ENCODE assay signal across 19 cellular contexts in the genomic region with DNA sequence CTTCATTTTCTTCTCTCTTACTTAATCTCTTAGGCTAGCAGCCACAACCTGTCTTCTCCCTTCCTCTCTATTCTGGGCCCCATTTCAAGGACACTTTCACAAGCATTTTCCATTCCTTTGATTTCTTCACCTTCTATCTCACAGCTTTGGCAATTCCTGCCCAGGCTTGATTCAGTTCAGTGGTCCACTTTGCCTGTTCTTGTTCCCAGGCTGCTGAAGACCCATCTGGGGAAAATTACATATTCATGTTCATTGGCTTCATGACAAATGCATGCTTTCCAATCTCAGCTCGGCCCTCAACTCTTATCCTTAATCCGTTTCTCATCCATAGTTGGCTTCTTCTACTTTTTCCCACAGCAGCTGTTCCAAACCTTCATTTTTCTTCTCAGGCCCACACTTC. TPM values are rescaled to one million over a fixed set of nuclear protein-coding genes. Genes with fewer than 3 reads are reported as not detected.
"Had no signal": no experiment of that assay in that cellular context is flagged by ENCODE, and none has a peak within 500 bp of the region (broad histone marks: within the 10 kb centered on the region; RNA-seq: fewer than 3 reads in every experiment).

No MANE protein-coding gene starts in this region.

- H2AFZ ChIP-seq: parathyroid adenoma had no signal

- H3K9ac ChIP-seq: parathyroid adenoma had no signal

- H3K4me1 ChIP-seq: heart right ventricle, parathyroid adenoma, suprapubic skin, transverse colon, vagina had no signal

- DNase-seq: activated CD4-positive, alpha-beta T cell treated with anti-CD3 and anti-CD28 coated beads for 1 hour; activated CD8-positive, alpha-beta memory T cell treated with anti-CD3 and anti-CD28 coated beads for 24 hours; activated gamma-delta T cell; activated T-cell treated with anti-CD3 and anti-CD28 coated beads, Interleukin-2, amount 50 U/mL, for 72 hours; heart right ventricle; naive thymus-derived CD4-positive, alpha-beta T cell; stimulated activated CD4-positive, alpha-beta T cell treated with anti-CD3 and anti-CD28 coated beads, Interleukin-12 subunit alpha, Interleukin-12 subunit beta, amount 100 ng/mL, for 4 hours; stimulated activated naive CD8-positive, alpha-beta T cell treated with anti-CD3 and anti-CD28 coated beads, Interleukin-15, Interleukin-2, amounts not matched to agents 100 U/mL and 50 U/mL, for 24 hours; T-helper 17 cell had no signal

- H3K27ac ChIP-seq: epithelial cell of prostate, neutrophil, parathyroid adenoma, suprapubic skin, transverse colon, vagina, VCaP had no signal

- ATAC-seq: activated T-cell treated with anti-CD3 and anti-CD28 coated beads, Interleukin-2, amount 50 U/mL, for 72 hours; naive thymus-derived CD4-positive, alpha-beta T cell; stimulated activated naive CD8-positive, alpha-beta T cell treated with anti-CD3 and anti-CD28 coated beads, Interleukin-15, Interleukin-2, amounts not matched to agents 100 U/mL and 50 U/mL, for 24 hours; T-helper 17 cell had no signal

- H3K27me3 ChIP-seq: neutrophil, suprapubic skin, transverse colon, vagina had no signal

- H3K79me2 ChIP-seq: parathyroid adenoma had no signal

- H3K9me3 ChIP-seq: heart right ventricle, mucosa of descending colon, neutrophil, suprapubic skin, transverse colon, vagina had no signal

- H3K36me3 ChIP-seq: heart right ventricle, neutrophil, suprapubic skin, transverse colon, vagina had no signal

- H3K4me3 ChIP-seq: heart right ventricle, mucosa of descending colon, suprapubic skin, transverse colon, vagina had no signal

RNA-seq across cellular contexts. Expression of gene LPAR4, which starts 38.7 kb away (rescaled TPM):
- total RNA-seq: activated T-cell treated with anti-CD3 and anti-CD28 coated beads, Interleukin-2, amount 50 U/mL, for 72 hours; kidney epithelial cell; naive thymus-derived CD4-positive, alpha-beta T cell; vagina had no signal
- polyA plus RNA-seq: naive thymus-derived CD4-positive, alpha-beta T cell had no signal

RNA-seq across cellular contexts. Expression of gene RTL3, which starts 49.7 kb away (rescaled TPM):
- total RNA-seq: activated T-cell treated with anti-CD3 and anti-CD28 coated beads, Interleukin-2, amount 50 U/mL, for 72 hours; dermis microvascular lymphatic vessel endothelial cell; kidney epithelial cell; naive thymus-derived CD4-positive, alpha-beta T cell; T-helper 17 cell; vagina had no signal
- polyA plus RNA-seq: naive thymus-derived CD4-positive, alpha-beta T cell had no signal
